Comparison of ENCODE assay signal across 15 cellular contexts in genomic region chr17:31802502-31802901, GRCh38. TPM values are rescaled to one million over a fixed set of nuclear protein-coding genes. Genes with fewer than 3 reads are reported as not detected.
DNase-seq lines count a peak whose midpoint lies in the region; ATAC-seq and TF ChIP-seq lines count a peak whose summit lies in the region.
"Had no signal": no experiment of that assay in that cellular context is flagged by ENCODE, and none has a peak within 500 bp of the region (broad histone marks: within the 10 kb centered on the region; RNA-seq: fewer than 3 reads in every experiment).

No MANE protein-coding gene starts in this region.

- H3K4me1 ChIP-seq in A673 (ENCODE audit: insufficient read depth, low read length, poor library complexity, severe bottlenecking): no peaks in the 10 kb centered on the region

- POLR2A ChIA-PET in A673 (lab: Charles Lee; ENCODE audit: low non-redundant PET): no interaction called here

- no peaks in the 10 kb centered on the region for H3K27me3 ChIP-seq in A673 (replicated peaks; ENCODE audit: insufficient read depth, low read depth, low read length, poor library complexity)

- H3K36me3 ChIP-seq in A673 (ENCODE audit: insufficient read depth, low read length, poor library complexity, severe bottlenecking): no peaks in the 10 kb centered on the region

- CTCF ChIA-PET in A673 (lab: Charles Lee): no interaction called here

- no TSS peak for BruUV-seq in A673 (replicated peaks; lab: Mats Ljungman, UMichigan)

- no peak for TF ChIP-seq CTCF in A673 (conservative IDR thresholded peaks at IDR 0.05; ENCODE audit: low read depth, low read length)

- no peak overlapping the region for H3K4me3 ChIP-seq in A673 (ENCODE audit: low read depth, low read length, poor library complexity, severe bottlenecking)

- DNase-seq in A673 (ENCODE audit: low spot score): peak; percentile 1
- DNase-seq in KBM-7: peak; percentile 82
- DNase-seq in SKM-1 (lab: John Stamatoyannopoulos, UW; ENCODE audit: unreplicated experiment): peak; percentile 82
- peak; percentile 30 to 38 for DNase-seq in left colon
- DNase-seq in activated CD8-positive, alpha-beta memory T cell treated with anti-CD3 and anti-CD28 coated beads, Interleukin-2, amount 50 U/mL, for 48 hours: no peak
- no peak for DNase-seq in RKO (ENCODE audit: low spot score)
- no peak for DNase-seq in AG08395 (ENCODE audit: low spot score)
- DNase-seq: activated CD8-positive, alpha-beta memory T cell treated with anti-CD3 and anti-CD28 coated beads for 24 hours; activated naive CD4-positive, alpha-beta T cell treated with anti-CD3 and anti-CD28 coated beads for 36 hours; MM.1S; NCI-H510A treated with DMSO at 0.1 percent for 48 hours; occipital lobe; stimulated activated CD4-positive, alpha-beta T cell treated with anti-CD3 and anti-CD28 coated beads, Interleukin-15, amount 100 ng/mL, for 24 hours; stimulated activated CD8-positive, alpha-beta memory T cell treated with anti-CD3 and anti-CD28 coated beads, Interleukin-4, amount 100 ng/mL, for 48 hours had no signal

- intact Hi-C loops in A673 (cut with micrococcal nuclease; ENCODE audit: unreplicated experiment): no loop called here
- intact Hi-C loops in left colon (cut with DNase I, micrococcal nuclease): no loop called here

- in situ Hi-C loops in KBM-7 (cut with MboI; ENCODE audit: low pct_unique_long_range_greater_than_20kb, low sequenced_read_pairs): no loop called here

- H3K9me3 ChIP-seq in A673 (ENCODE audit: low read depth, low read length, poor library complexity, severe bottlenecking): no peaks in the 10 kb centered on the region

- ATAC-seq in left colon (peak; percentile 31), GM18870 (IDR thresholded peaks at IDR 0.05; ENCODE audit: unreplicated experiment) (no peak)

- H3K27ac ChIP-seq in A673 (ENCODE audit: low read depth, low read length, poor library complexity, severe bottlenecking): no peak overlapping the region

RNA-seq across cellular contexts. Expression of gene COPRS, which starts 56.5 kb away (rescaled TPM):
- total RNA-seq in A673 (2021) (33.3 and 34.4 TPM in 2 replicates), left colon (10 to 100 TPM; 15.9 to 23.6 TPM)

Comparison
In these comparisons a context has a peak if more than half of its experiments do, and no peak if none do; other contexts are left out.
1. DNase-seq: peak in A673 (single experiment), KBM-7 (single experiment), SKM-1 (single experiment) and left colon (2 of 2); none in activated CD8-positive, alpha-beta memory T cell treated with anti-CD3 and anti-CD28 coated beads, Interleukin-2, amount 50 U/mL, for 48 hours (single experiment), RKO (single experiment) and AG08395 (single experiment).